ENCODE assay signal across 31 cellular contexts in the genomic region with DNA sequence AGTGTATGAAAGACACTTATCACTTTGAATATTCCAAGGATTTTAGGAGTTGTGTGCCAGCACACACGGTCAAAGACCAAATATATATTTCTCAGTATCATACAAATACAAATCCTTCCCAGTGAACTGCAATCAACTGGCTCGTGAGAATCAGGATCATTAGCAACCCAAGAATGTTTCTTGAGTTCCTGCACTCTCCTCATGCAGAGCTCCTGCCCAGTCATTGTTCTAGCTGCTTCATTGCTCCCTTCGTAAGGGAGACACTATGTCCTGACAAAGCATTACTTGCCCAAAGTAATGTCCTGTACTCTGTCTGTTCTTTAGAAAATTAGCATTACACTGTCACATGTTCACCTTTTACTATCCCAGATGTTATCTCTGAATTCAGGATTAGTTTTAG.
"Had no signal": no experiment of that assay in that cellular context is flagged by ENCODE, and none has a peak within 500 bp of the region (broad histone marks: within the 10 kb centered on the region; RNA-seq: fewer than 3 reads in every experiment).

No MANE protein-coding gene starts in this region.

- H3K36me3 Mint-ChIP-seq: activated naive CD4-positive, alpha-beta T cell treated with anti-CD3 and anti-CD28 coated beads, Interleukin-2, amount 50 U/mL, for 24 hours; activated naive CD8-positive, alpha-beta T cell treated with anti-CD3 and anti-CD28 coated beads, Interleukin-2, amount 10 ng/mL, durations not matched to agents 7 days and 5 days; brain had no signal

- H3K4me1 Mint-ChIP-seq: activated naive CD8-positive, alpha-beta T cell treated with anti-CD3 and anti-CD28 coated beads, Interleukin-2, amount 10 ng/mL, durations not matched to agents 7 days and 5 days had no signal

- H3K27me3 Mint-ChIP-seq: activated CD4-positive, alpha-beta T cell treated with anti-CD3 and anti-CD28 coated beads, Interleukin-2, amount 10 ng/mL, durations not matched to agents 24 days and 14 days; activated naive CD4-positive, alpha-beta T cell treated with anti-CD3 and anti-CD28 coated beads, Interleukin-2, amount 50 U/mL, for 24 hours; activated T-cell treated with anti-CD3 and anti-CD28 coated beads, Interleukin-2, amount 50 U/mL, for 24 hours had no signal

- H3K9me3 ChIP-seq: MG63 had no signal

- H3K27ac ChIP-seq: PC-9, WERI-Rb-1 had no signal

- H3K4me3 Mint-ChIP-seq: activated CD4-positive, alpha-beta T cell treated with anti-CD3 and anti-CD28 coated beads, Interleukin-2, amount 10 ng/mL, durations not matched to agents 24 days and 14 days; activated CD8-positive, alpha-beta T cell treated with anti-CD3 and anti-CD28 coated beads, Interleukin-2, amount 10 ng/mL, durations not matched to agents 7 days and 5 days; activated naive CD4-positive, alpha-beta T cell treated with anti-CD3 and anti-CD28 coated beads, Interleukin-2, amount 50 U/mL, for 24 hours; activated naive CD8-positive, alpha-beta T cell treated with anti-CD3 and anti-CD28 coated beads, Interleukin-2, amount 10 ng/mL, durations not matched to agents 7 days and 5 days; activated T-cell treated with anti-CD3 and anti-CD28 coated beads, Interleukin-2, amount 50 U/mL, for 24 hours; brain had no signal

- DNase-seq: activated CD4-positive, alpha-beta T cell treated with anti-CD3 and anti-CD28 coated beads, Interleukin-2, amount 10 ng/mL, durations not matched to agents 24 days and 14 days; activated CD4-positive, alpha-beta T cell treated with anti-CD3 and anti-CD28 coated beads, Interleukin-2, amount 50 U/mL, for 4 hours; activated CD4-positive, CD25-positive, alpha-beta regulatory T cell; activated CD8-positive, alpha-beta T cell treated with anti-CD3 and anti-CD28 coated beads, Interleukin-2, amount 10 ng/mL, durations not matched to agents 7 days and 5 days; activated gamma-delta T cell; activated naive CD4-positive, alpha-beta T cell treated with Interleukin-2 at 50 U/mL for 16 hours; activated naive CD8-positive, alpha-beta T cell treated with anti-CD3 and anti-CD28 coated beads, Interleukin-2, amount 10 ng/mL, durations not matched to agents 7 days and 5 days; activated T-cell treated with anti-CD3 and anti-CD28 coated beads, Interleukin-2, amount 50 U/mL, for 24 hours; central memory CD4-positive, alpha-beta T cell; MG63; NCI-H1048; NCI-H1105 treated with DMSO at 0.1 percent for 48 hours; NCI-H1436; NCI-H1694; NCI-H1930; NCI-H2081 treated with DMSO at 0.1 percent for 48 hours; NCI-H226; NCI-H446 treated with DMSO at 0.1 percent for 48 hours; NCI-H524; NCI-H69; NCI-H82; PC-9; Right ventricle myocardium superior; SW 1271; T-helper 1 cell; T-helper 2 cell; T-helper 9 cell; WERI-Rb-1 had no signal

- H3K4me2 ChIP-seq: PC-9 had no signal

- H3K36me3 ChIP-seq: MG63, WERI-Rb-1 had no signal

- ATAC-seq: activated CD8-positive, alpha-beta T cell treated with anti-CD3 and anti-CD28 coated beads, Interleukin-2, amount 10 ng/mL, durations not matched to agents 7 days and 5 days had no signal

- H2AFZ ChIP-seq: PC-9 had no signal

- H3K27me3 ChIP-seq: MG63 had no signal

- H3K9me3 Mint-ChIP-seq: activated CD4-positive, alpha-beta T cell treated with anti-CD3 and anti-CD28 coated beads, Interleukin-2, amount 10 ng/mL, durations not matched to agents 24 days and 14 days; activated naive CD4-positive, alpha-beta T cell treated with anti-CD3 and anti-CD28 coated beads, Interleukin-2, amount 50 U/mL, for 24 hours; activated T-cell treated with anti-CD3 and anti-CD28 coated beads, Interleukin-2, amount 50 U/mL, for 24 hours; activated T-helper 2 cell treated with anti-CD3 and anti-CD28 coated beads, Interferon-gamma antibody, Interleukin-2, Interleukin-4, amounts not matched to agents 10 μg/mL and 5 μg/mL and 100 μg/mL, durations not matched to agents 14 hours and 24 hours and 36 hours; brain had no signal

- H3K4me3 ChIP-seq: MG63, PC-9 had no signal

- H3K27ac Mint-ChIP-seq: activated CD8-positive, alpha-beta T cell treated with anti-CD3 and anti-CD28 coated beads, Interleukin-2, amount 10 ng/mL, durations not matched to agents 7 days and 5 days; activated naive CD4-positive, alpha-beta T cell treated with anti-CD3 and anti-CD28 coated beads, Interleukin-2, amount 50 U/mL, for 24 hours; activated naive CD8-positive, alpha-beta T cell treated with anti-CD3 and anti-CD28 coated beads, Interleukin-2, amount 10 ng/mL, durations not matched to agents 7 days and 5 days; activated T-cell treated with anti-CD3 and anti-CD28 coated beads, Interleukin-2, amount 50 U/mL, for 24 hours; activated T-helper 2 cell treated with anti-CD3 and anti-CD28 coated beads, Interferon-gamma antibody, Interleukin-2, Interleukin-4, amounts not matched to agents 10 μg/mL and 5 μg/mL and 100 μg/mL, durations not matched to agents 14 hours and 24 hours and 36 hours had no signal
